ENCODE assay signal across 20 cellular contexts in genomic region chr1:229871078-229871676, GRCh38.
"Had no signal": no experiment of that assay in that cellular context is flagged by ENCODE, and none has a peak within 500 bp of the region (broad histone marks: within the 10 kb centered on the region; RNA-seq: fewer than 3 reads in every experiment).

No MANE protein-coding gene starts in this region.

- ATAC-seq: esophagus mucosa; right lobe of liver; stimulated activated naive B cell treated with anti-CD40 and anti-IgM and Interleukin-4, amounts not matched to agents 10 μg/mL and 1 μg/mL and 100 μg/mL, for 72 hours had no signal

- H3K9me3 ChIP-seq: left lung, pancreas, right lobe of liver, stomach, thoracic aorta, transverse colon had no signal

- H3K36me3 ChIP-seq: left lung, pancreas, right lobe of liver, stomach, thoracic aorta, transverse colon had no signal

- H3K4me3 ChIP-seq: dorsolateral prefrontal cortex, left lung, lung, pancreas, right lobe of liver, stomach, thoracic aorta, transverse colon had no signal

- H3K27ac ChIP-seq: dorsolateral prefrontal cortex, left lung, pancreas, right lobe of liver, stomach, thoracic aorta, transverse colon had no signal

- H3K4me1 ChIP-seq: left lung, pancreas, right lobe of liver, stomach had no signal

- DNase-seq: cortex of kidney; dorsolateral prefrontal cortex; effector CD8-positive, alpha-beta T cell; islet precursor cell; left lung; mesenchymal stem cell; midbrain; naive B cell; occipital lobe; right lobe of liver; stimulated activated CD4-positive, alpha-beta T cell treated with anti-CD3 and anti-CD28 coated beads, Interleukin-2, amount 100 ng/mL, for 24 hours; stimulated activated CD4-positive, alpha-beta T cell treated with anti-CD3 and anti-CD28 coated beads, Interleukin-4, amount 100 ng/mL, for 4 hours; stimulated activated naive B cell treated with anti-CD40 and anti-IgM and Interleukin-4, amounts not matched to agents 10 μg/mL and 1 μg/mL and 100 μg/mL, for 72 hours; substantia nigra; transverse colon had no signal

- H3K27me3 ChIP-seq: dorsolateral prefrontal cortex, left lung, pancreas, right lobe of liver, stomach, transverse colon had no signal
